ENCODE assay signal across 1 cellular context in the genomic region with DNA sequence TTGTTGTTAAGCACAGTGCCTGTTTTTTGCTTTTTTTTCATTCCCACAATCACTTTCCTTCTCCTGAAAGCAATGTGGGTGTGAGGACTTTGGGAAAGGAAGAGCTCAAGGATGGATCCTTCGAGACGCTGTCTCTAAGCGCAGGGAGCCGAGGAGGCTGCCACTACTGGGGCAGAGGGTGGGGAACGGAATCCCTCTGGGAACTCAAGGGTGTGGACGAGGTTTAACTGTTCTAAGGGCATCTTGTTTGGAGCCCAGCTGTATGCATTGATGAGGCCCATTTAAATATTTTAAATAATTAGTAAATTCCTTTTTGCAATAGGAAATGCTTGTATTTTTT.
TF ChIP-seq lines count a peak whose summit lies in the region.

No MANE protein-coding gene starts in this region.

TF ChIP-seq in SK-N-SH treated with all-trans-retinoic acid at 6 μM for 48 hours, 23 proteins besides CTCF, POLR2A, EP300 and RAD21 (continued from another document):
- TF ChIP-seq, protein P1, sequence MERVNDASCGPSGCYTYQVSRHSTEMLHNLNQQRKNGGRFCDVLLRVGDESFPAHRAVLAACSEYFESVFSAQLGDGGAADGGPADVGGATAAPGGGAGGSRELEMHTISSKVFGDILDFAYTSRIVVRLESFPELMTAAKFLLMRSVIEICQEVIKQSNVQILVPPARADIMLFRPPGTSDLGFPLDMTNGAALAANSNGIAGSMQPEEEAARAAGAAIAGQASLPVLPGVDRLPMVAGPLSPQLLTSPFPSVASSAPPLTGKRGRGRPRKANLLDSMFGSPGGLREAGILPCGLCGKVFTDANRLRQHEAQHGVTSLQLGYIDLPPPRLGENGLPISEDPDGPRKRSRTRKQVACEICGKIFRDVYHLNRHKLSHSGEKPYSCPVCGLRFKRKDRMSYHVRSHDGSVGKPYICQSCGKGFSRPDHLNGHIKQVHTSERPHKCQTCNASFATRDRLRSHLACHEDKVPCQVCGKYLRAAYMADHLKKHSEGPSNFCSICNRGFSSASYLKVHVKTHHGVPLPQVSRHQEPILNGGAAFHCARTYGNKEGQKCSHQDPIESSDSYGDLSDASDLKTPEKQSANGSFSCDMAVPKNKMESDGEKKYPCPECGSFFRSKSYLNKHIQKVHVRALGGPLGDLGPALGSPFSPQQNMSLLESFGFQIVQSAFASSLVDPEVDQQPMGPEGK (CRISPR knock-in tag; IDR thresholded peaks at IDR 0.05; ENCODE audit: borderline replicate concordance), result no peak
- no peak for TF ChIP-seq ZNF70 (CRISPR knock-in tag; IDR thresholded peaks at IDR 0.05)
- TF ChIP-seq, protein P2, sequence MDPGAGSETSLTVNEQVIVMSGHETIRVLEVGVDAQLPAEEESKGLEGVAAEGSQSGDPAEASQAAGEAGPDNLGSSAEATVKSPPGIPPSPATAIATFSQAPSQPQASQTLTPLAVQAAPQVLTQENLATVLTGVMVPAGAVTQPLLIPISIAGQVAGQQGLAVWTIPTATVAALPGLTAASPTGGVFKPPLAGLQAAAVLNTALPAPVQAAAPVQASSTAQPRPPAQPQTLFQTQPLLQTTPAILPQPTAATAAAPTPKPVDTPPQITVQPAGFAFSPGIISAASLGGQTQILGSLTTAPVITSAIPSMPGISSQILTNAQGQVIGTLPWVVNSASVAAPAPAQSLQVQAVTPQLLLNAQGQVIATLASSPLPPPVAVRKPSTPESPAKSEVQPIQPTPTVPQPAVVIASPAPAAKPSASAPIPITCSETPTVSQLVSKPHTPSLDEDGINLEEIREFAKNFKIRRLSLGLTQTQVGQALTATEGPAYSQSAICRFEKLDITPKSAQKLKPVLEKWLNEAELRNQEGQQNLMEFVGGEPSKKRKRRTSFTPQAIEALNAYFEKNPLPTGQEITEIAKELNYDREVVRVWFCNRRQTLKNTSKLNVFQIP (CRISPR knock-in tag; IDR thresholded peaks at IDR 0.05; ENCODE audit: borderline replicate concordance, low read depth), result no peak
- TF ChIP-seq ARNTL (CRISPR knock-in tag; IDR thresholded peaks at IDR 0.05; ENCODE audit: borderline replicate concordance, low read depth), result no peak
- no peak for TF ChIP-seq ESRRG (CRISPR knock-in tag; IDR thresholded peaks at IDR 0.05)
- no peak for TF ChIP-seq ZNF8 (CRISPR knock-in tag; IDR thresholded peaks at IDR 0.05)
- no peak for TF ChIP-seq OSR1 (CRISPR knock-in tag; IDR thresholded peaks at IDR 0.05)
- no peak for TF ChIP-seq ZC3H10 (CRISPR knock-in tag; IDR thresholded peaks at IDR 0.05)
- no peak for TF ChIP-seq TOX (CRISPR knock-in tag; IDR thresholded peaks at IDR 0.05; ENCODE audit: borderline replicate concordance)
- TF ChIP-seq, protein P3, sequence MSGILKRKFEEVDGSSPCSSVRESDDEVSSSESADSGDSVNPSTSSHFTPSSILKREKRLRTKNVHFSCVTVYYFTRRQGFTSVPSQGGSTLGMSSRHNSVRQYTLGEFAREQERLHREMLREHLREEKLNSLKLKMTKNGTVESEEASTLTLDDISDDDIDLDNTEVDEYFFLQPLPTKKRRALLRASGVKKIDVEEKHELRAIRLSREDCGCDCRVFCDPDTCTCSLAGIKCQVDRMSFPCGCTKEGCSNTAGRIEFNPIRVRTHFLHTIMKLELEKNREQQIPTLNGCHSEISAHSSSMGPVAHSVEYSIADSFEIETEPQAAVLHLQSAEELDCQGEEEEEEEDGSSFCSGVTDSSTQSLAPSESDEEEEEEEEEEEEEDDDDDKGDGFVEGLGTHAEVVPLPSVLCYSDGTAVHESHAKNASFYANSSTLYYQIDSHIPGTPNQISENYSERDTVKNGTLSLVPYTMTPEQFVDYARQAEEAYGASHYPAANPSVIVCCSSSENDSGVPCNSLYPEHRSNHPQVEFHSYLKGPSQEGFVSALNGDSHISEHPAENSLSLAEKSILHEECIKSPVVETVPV (CRISPR knock-in tag; IDR thresholded peaks at IDR 0.05), result no peak
